ENCODE assay signal across 30 cellular contexts in the genomic region with DNA sequence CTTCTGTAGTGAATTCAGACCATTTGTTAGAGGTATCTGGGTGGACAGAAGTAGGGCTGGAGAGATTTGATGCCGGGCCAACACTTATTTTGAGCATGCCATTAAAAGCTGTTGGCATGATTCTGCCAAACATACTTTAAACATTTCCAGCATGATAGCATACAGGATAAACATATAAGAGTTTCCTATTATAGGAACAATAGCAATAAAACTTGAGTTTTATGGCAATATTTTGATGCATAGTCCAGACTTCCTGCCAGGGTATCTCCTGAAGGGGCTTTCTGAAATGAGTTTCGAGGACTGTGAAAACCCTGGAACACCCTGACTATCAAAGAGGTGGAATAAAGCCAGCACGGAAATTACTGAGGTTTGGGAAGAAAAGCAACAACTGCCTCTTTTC.
DNase-seq lines count a peak whose midpoint lies in the region; ATAC-seq and TF ChIP-seq lines count a peak whose summit lies in the region.
"Had no signal": no experiment of that assay in that cellular context is flagged by ENCODE, and none has a peak within 500 bp of the region (broad histone marks: within the 10 kb centered on the region; RNA-seq: fewer than 3 reads in every experiment).

No MANE protein-coding gene starts in this region.

- no peaks in the 10 kb centered on the region for H3K4me1 ChIP-seq in esophagus muscularis mucosa
- H3K4me1 ChIP-seq: colonic mucosa, testis had no signal

- WGBS in esophagus muscularis mucosa, result 65% methylated on average over 3 of the region's 3 CpGs

- no peaks in the 10 kb centered on the region for H3K27me3 Mint-ChIP-seq in nephron (ENCODE audit: low read depth)
- H3K27me3 Mint-ChIP-seq: activated CD4-positive, alpha-beta memory T cell treated with anti-CD3 and anti-CD28 coated beads, Interleukin-2, amount 10 ng/mL, durations not matched to agents 7 days and 5 days; activated naive CD4-positive, alpha-beta T cell treated with anti-CD3 and anti-CD28 coated beads, Interleukin-2, amount 50 U/mL, for 24 hours; CD4-positive, CD25-positive, alpha-beta regulatory T cell; effector memory CD8-positive, alpha-beta T cell; stimulated activated naive CD8-positive, alpha-beta T cell treated with anti-CD3 and anti-CD28 coated beads, Interleukin-15, Interleukin-2, amounts not matched to agents 100 ng/mL and 50 ng/mL, for 24 hours had no signal

- DNase-seq in DMS 273 treated with DMSO at 0.1 percent for 48 hours (lab: John Stamatoyannopoulos, UW), result peak; percentile 1
- DNase-seq in HCEC 1CT, result peak; percentile 23
- DNase-seq in coronary artery (ENCODE audit: low spot score), result no peak
- DNase-seq in DMS114 treated with DMSO at 0.1 percent for 48 hours (lab: John Stamatoyannopoulos, UW; ENCODE audit: unreplicated experiment), result no peak
- no peak for DNase-seq in SW480 (ENCODE audit: low spot score)
- DNase-seq in esophagus muscularis mucosa (ENCODE audit: extremely low spot score), result no peak
- DNase-seq: activated CD4-positive, alpha-beta memory T cell treated with anti-CD3 and anti-CD28 coated beads, Interleukin-2, amount 10 ng/mL, durations not matched to agents 7 days and 5 days; Calu3; CD4-positive, CD25-positive, alpha-beta regulatory T cell; colonic mucosa; effector memory CD8-positive, alpha-beta T cell; erythroblast; foreskin melanocyte; KG1; mammary epithelial cell; MM.1S; NCI-H1417; NCI-H2029; NCI-H524 treated with DMSO at 0.1 percent for 48 hours; nephron progenitor cell; PC-9; SHP77 treated with DMSO at 0.1 percent for 48 hours; testis had no signal

- peak overlapping the region; percentile 6 for H3K4me3 ChIP-seq in coronary artery
- no peak overlapping the region for H3K4me3 ChIP-seq in esophagus muscularis mucosa
- H3K4me3 ChIP-seq: colonic mucosa, PC-9, smooth muscle cell, testis had no signal

- H3K36me3 ChIP-seq in esophagus muscularis mucosa, result no peaks in the 10 kb centered on the region
- H3K36me3 ChIP-seq: colonic mucosa had no signal

- no peak overlapping the region for H3K4me3 Mint-ChIP-seq in nephron
- H3K4me3 Mint-ChIP-seq: activated CD4-positive, alpha-beta memory T cell treated with anti-CD3 and anti-CD28 coated beads, Interleukin-2, amount 10 ng/mL, durations not matched to agents 7 days and 5 days; activated naive CD4-positive, alpha-beta T cell treated with anti-CD3 and anti-CD28 coated beads, Interleukin-2, amount 50 U/mL, for 24 hours; CD4-positive, CD25-positive, alpha-beta regulatory T cell; effector memory CD8-positive, alpha-beta T cell; nephron progenitor cell; stimulated activated naive CD8-positive, alpha-beta T cell treated with anti-CD3 and anti-CD28 coated beads, Interleukin-15, Interleukin-2, amounts not matched to agents 100 ng/mL and 50 ng/mL, for 24 hours had no signal

- no peak for TF ChIP-seq CTCF in coronary artery (IDR thresholded peaks at IDR 0.05)
- TF ChIP-seq CTCF in nephron (IDR thresholded peaks at IDR 0.05; ENCODE audit: unreplicated experiment in 3 of 3), result no peak
- TF ChIP-seq CTCF in esophagus muscularis mucosa (IDR thresholded peaks at IDR 0.05), result no peak

- TF ChIP-seq EP300 in esophagus muscularis mucosa (IDR thresholded peaks at IDR 0.05), result no peak

- peaks cover 11% of the 10 kb centered on the region for H3K4me1 Mint-ChIP-seq in nephron
- H3K4me1 Mint-ChIP-seq: activated CD4-positive, alpha-beta memory T cell treated with anti-CD3 and anti-CD28 coated beads, Interleukin-2, amount 10 ng/mL, durations not matched to agents 7 days and 5 days; activated naive CD4-positive, alpha-beta T cell treated with anti-CD3 and anti-CD28 coated beads, Interleukin-2, amount 50 U/mL, for 24 hours; CD4-positive, CD25-positive, alpha-beta regulatory T cell; nephron progenitor cell had no signal

- no peak for ATAC-seq in HG03135 (IDR thresholded peaks at IDR 0.05; ENCODE audit: unreplicated experiment)
- ATAC-seq: effector memory CD8-positive, alpha-beta T cell had no signal

- no peak for TF ChIP-seq POLR2A in esophagus muscularis mucosa (IDR thresholded peaks at IDR 0.05; ENCODE audit: low read depth)

- H3K27me3 ChIP-seq in esophagus muscularis mucosa, result no peaks in the 10 kb centered on the region
- H3K27me3 ChIP-seq: colonic mucosa, testis had no signal

- H3K27ac Mint-ChIP-seq in nephron, result peak overlapping the region in 2 of 3 experiments; percentile 16 to 41
- H3K27ac Mint-ChIP-seq: activated CD4-positive, alpha-beta memory T cell treated with anti-CD3 and anti-CD28 coated beads, Interleukin-2, amount 10 ng/mL, durations not matched to agents 7 days and 5 days; activated naive CD4-positive, alpha-beta T cell treated with anti-CD3 and anti-CD28 coated beads, Interleukin-2, amount 50 U/mL, for 24 hours; activated T-helper 2 cell treated with anti-CD3 and anti-CD28 coated beads, Interferon-gamma antibody, Interleukin-2, Interleukin-4, amounts not matched to agents 10 μg/mL and 5 μg/mL and 100 μg/mL, durations not matched to agents 14 hours and 24 hours and 36 hours; CD4-positive, CD25-positive, alpha-beta regulatory T cell; effector memory CD8-positive, alpha-beta T cell; nephron progenitor cell; stimulated activated naive CD8-positive, alpha-beta T cell treated with anti-CD3 and anti-CD28 coated beads, Interleukin-15, Interleukin-2, amounts not matched to agents 100 ng/mL and 50 ng/mL, for 24 hours had no signal

- H3K36me3 Mint-ChIP-seq in nephron (ENCODE audit: low read depth), result no peaks in the 10 kb centered on the region
- H3K36me3 Mint-ChIP-seq: activated naive CD4-positive, alpha-beta T cell treated with anti-CD3 and anti-CD28 coated beads, Interleukin-2, amount 50 U/mL, for 24 hours; CD4-positive, CD25-positive, alpha-beta regulatory T cell had no signal

- intact Hi-C loops in esophagus muscularis mucosa (cut with DNase I), result no loop called here

- no peaks in the 10 kb centered on the region for H3K9me3 Mint-ChIP-seq in nephron
- H3K9me3 Mint-ChIP-seq: activated naive CD4-positive, alpha-beta T cell treated with anti-CD3 and anti-CD28 coated beads, Interleukin-2, amount 50 U/mL, for 24 hours; nephron progenitor cell had no signal

- H3K27ac ChIP-seq in coronary artery (no peak overlapping the region), esophagus muscularis mucosa (replicated peaks in 1 of 4) (no peak overlapping the region)
- H3K27ac ChIP-seq: colonic mucosa, HL-60, PC-9, testis had no signal

- H3K9me3 ChIP-seq in esophagus muscularis mucosa, result no peaks in the 10 kb centered on the region
- H3K9me3 ChIP-seq: colonic mucosa, testis had no signal

Comparison
In these comparisons a context has a peak if more than half of its experiments do, and no peak if none do; other contexts are left out.
1. DNase-seq: peak in DMS 273 treated with DMSO at 0.1 percent for 48 hours (single experiment) and HCEC 1CT (single experiment); none in coronary artery (single experiment), DMS114 treated with DMSO at 0.1 percent for 48 hours (single experiment), SW480 (single experiment) and esophagus muscularis mucosa (single experiment).